20 cellular contexts compared by ENCODE assay signal in genomic region chr2:165872101-165872791, GRCh38.
DNase-seq lines count a peak whose midpoint lies in the region; ATAC-seq, FAIRE-seq and TF ChIP-seq lines count a peak whose summit lies in the region.
"Had no signal": no experiment of that assay in that cellular context is flagged by ENCODE, and none has a peak within 500 bp of the region (broad histone marks: within the 10 kb centered on the region; RNA-seq: fewer than 3 reads in every experiment).

No MANE protein-coding gene starts in this region.

- H3K36me3 Mint-ChIP-seq in astrocyte (ENCODE audit: low read depth, unreplicated experiment), result peaks cover 6% of the 10 kb centered on the region

- WGBS in neuronal stem cell (ENCODE audit: extremely low coverage in 2 of 2, insufficient read length in 2 of 2, insufficient replicate concordance in 1 of 2), 2 donors, result no CpG with 5 or more reads among the region's 5 CpGs
- 96 to 97% methylated on average over 5 of the region's 5 CpGs for WGBS in pancreas, 2 donors

- H2AFZ ChIP-seq in astrocyte (ENCODE audit: low read depth, low read length), result no peak overlapping the region
- no peak overlapping the region for H2AFZ ChIP-seq in neuronal stem cell (ENCODE audit: low read length)

- no peak overlapping the region for H3K4me3 Mint-ChIP-seq in astrocyte (ENCODE audit: unreplicated experiment)
- H3K4me3 Mint-ChIP-seq: IgD-negative memory B cell had no signal

- H3K27me3 Mint-ChIP-seq in astrocyte (ENCODE audit: low read depth, unreplicated experiment), result no peaks in the 10 kb centered on the region
- H3K27me3 Mint-ChIP-seq: IgD-negative memory B cell had no signal

- H3K9ac ChIP-seq in astrocyte (ENCODE audit: low read length) (no peak overlapping the region), neuronal stem cell (ENCODE audit: low read depth, low read length, poor library complexity) (no peak overlapping the region)
- H3K9ac ChIP-seq: BLaER1 had no signal

- no peak overlapping the region for H3K14ac ChIP-seq in neuronal stem cell (ENCODE audit: low read length)

- no peak overlapping the region for H2BK120ac ChIP-seq in neuronal stem cell (ENCODE audit: low read depth, low read length)

- no peak overlapping the region for H4K8ac ChIP-seq in neuronal stem cell (ENCODE audit: low read depth, low read length)

- H3K9me3 ChIP-seq in astrocyte (ENCODE audit: insufficient read depth, low read depth, low read length), result no peaks in the 10 kb centered on the region
- H3K9me3 ChIP-seq in neuronal stem cell (replicated peaks in 1 of 2; ENCODE audit: control insufficient read depth in 2 of 2, insufficient read depth in 1 of 2, low read depth in 1 of 2, low read length in 2 of 2), result peaks cover 0 to 14% of the 10 kb centered on the region in 2 donors
- no peaks in the 10 kb centered on the region for H3K9me3 ChIP-seq in pancreas
- H3K9me3 ChIP-seq: BLaER1 had no signal

- no peaks in the 10 kb centered on the region for H3K79me2 ChIP-seq in astrocyte (ENCODE audit: insufficient read depth, low read length)

- TF ChIP-seq CTCF in astrocyte (IDR thresholded peaks at IDR 0.05; ENCODE audit: insufficient read depth, low read depth, low read length) (no peak), foreskin fibroblast (IDR thresholded peaks at IDR 0.05; ENCODE audit: low read depth, low read length) (no peak), pancreas (IDR thresholded peaks at IDR 0.05) (no peak)

- no peaks in the 10 kb centered on the region for H3K27me3 ChIP-seq in astrocyte (ENCODE audit: insufficient read depth, low read length)
- H3K27me3 ChIP-seq in neuronal stem cell (ENCODE audit: control insufficient read depth in 3 of 3, insufficient read depth in 3 of 3, low read depth in 1 of 3, low read length in 3 of 3), result no peaks in the 10 kb centered on the region
- no peaks in the 10 kb centered on the region for H3K27me3 ChIP-seq in pancreas
- H3K27me3 ChIP-seq: BLaER1 had no signal

- no peaks in the 10 kb centered on the region for H4K20me1 ChIP-seq in astrocyte (ENCODE audit: insufficient read depth, low read length)
- H4K20me1 ChIP-seq: BLaER1 had no signal

- H3K36me3 ChIP-seq in astrocyte (ENCODE audit: insufficient read depth, low read length) (no peaks in the 10 kb centered on the region), neuronal stem cell (replicated peaks in 1 of 2; ENCODE audit: control insufficient read depth in 2 of 2, insufficient read depth in 2 of 2, low read length in 2 of 2) (peaks cover 0 to 34% of the 10 kb centered on the region in 2 donors), pancreas (no peaks in the 10 kb centered on the region)

- no peak overlapping the region for H3K27ac ChIP-seq in astrocyte (ENCODE audit: low read depth, low read length)
- no peak overlapping the region for H3K27ac ChIP-seq in neuronal stem cell (replicated peaks; ENCODE audit: low read length)
- H3K27ac ChIP-seq in pancreas, result no peak overlapping the region
- H3K27ac ChIP-seq: BLaER1 had no signal

- ATAC-seq in pancreas (no peak), HG02588 (IDR thresholded peaks at IDR 0.05; ENCODE audit: unreplicated experiment) (no peak)

- H3K4me1 Mint-ChIP-seq in astrocyte (ENCODE audit: low read depth, unreplicated experiment), result peaks cover 8% of the 10 kb centered on the region

- peak; percentile 40 for DNase-seq in Ammon's horn (ENCODE audit: low spot score)
- DNase-seq in ELR (ENCODE audit: low read depth), result peak; percentile 30
- no peak for DNase-seq in astrocyte (ENCODE audit: low read depth)
- DNase-seq in foreskin fibroblast, result peak; percentile 77 to 84
- DNase-seq in neuronal stem cell (ENCODE audit: low spot score), result no peak
- no peak for DNase-seq in pancreas
- DNase-seq: GOT3, Kasumi-1, MM.1S, NCI-H1092 treated with DMSO at 0.1 percent for 48 hours, NCI-H2081 treated with DMSO at 0.1 percent for 48 hours, NCI-H2227 treated with DMSO at 0.1 percent for 48 hours, NCI-H526, OCI-M1, SHP77 treated with DMSO at 0.1 percent for 48 hours, T-helper 2 cell had no signal

- no peak overlapping the region for H2AK5ac ChIP-seq in neuronal stem cell (ENCODE audit: low read depth, low read length)

- H2BK15ac ChIP-seq in neuronal stem cell (ENCODE audit: low read length), result no peak overlapping the region

- no peak overlapping the region for H3K23ac ChIP-seq in neuronal stem cell (ENCODE audit: low read depth, low read length, poor library complexity)

- no peaks in the 10 kb centered on the region for H3K9me3 Mint-ChIP-seq in astrocyte (ENCODE audit: unreplicated experiment)
- H3K9me3 Mint-ChIP-seq: IgD-negative memory B cell had no signal

- peak; percentile 58 for FAIRE-seq in astrocyte (lab: Jason Lieb, UNC)
- no peak for FAIRE-seq in pancreas (lab: Jason Lieb, UNC)
- FAIRE-seq: GM12892 had no signal

- H3K4me1 ChIP-seq in astrocyte (ENCODE audit: insufficient read depth, low read length) (no peaks in the 10 kb centered on the region), neuronal stem cell (ENCODE audit: control insufficient read depth in 2 of 2, insufficient read depth in 1 of 2, low read depth in 1 of 2, low read length in 2 of 2) (peaks cover 3 to 13% of the 10 kb centered on the region in 2 donors), pancreas (no peaks in the 10 kb centered on the region)
- H3K4me1 ChIP-seq: BLaER1 had no signal

- H3K79me1 ChIP-seq in neuronal stem cell (ENCODE audit: low read depth, low read length), result no peaks in the 10 kb centered on the region

- no peak overlapping the region for H3K4me3 ChIP-seq in astrocyte (ENCODE audit: insufficient read depth, low read depth, low read length)
- no peak overlapping the region for H3K4me3 ChIP-seq in foreskin fibroblast (ENCODE audit: low read depth in 1 of 2, low read length in 2 of 2)
- H3K4me3 ChIP-seq in neuronal stem cell (ENCODE audit: low read length in 2 of 2), result no peak overlapping the region
- no peak overlapping the region for H3K4me3 ChIP-seq in pancreas
- H3K4me3 ChIP-seq: BLaER1 had no signal

- H3K4me2 ChIP-seq in astrocyte (ENCODE audit: low read length), result no peak overlapping the region
- no peak overlapping the region for H3K4me2 ChIP-seq in neuronal stem cell (ENCODE audit: insufficient read depth, low read length, poor library complexity, severe bottlenecking)
- H3K4me2 ChIP-seq: BLaER1 had no signal

- no peak overlapping the region for H2BK5ac ChIP-seq in neuronal stem cell (ENCODE audit: low read length)

- no peak overlapping the region for H3K4ac ChIP-seq in neuronal stem cell (ENCODE audit: low read length)

- intact Hi-C loops in pancreas (cut with DNase I), result loop anchor here in 1 of 3 donors (10.0 kb wide), 1 partner anchor 467 kb away; no protein-coding TSS in a partner anchor

- H4K91ac ChIP-seq in neuronal stem cell (ENCODE audit: low read depth, low read length, poor library complexity), result no peak overlapping the region

- no peak overlapping the region for H2BK12ac ChIP-seq in neuronal stem cell (ENCODE audit: low read length)

- no peak overlapping the region for H3K27ac Mint-ChIP-seq in astrocyte (ENCODE audit: unreplicated experiment)
- H3K27ac Mint-ChIP-seq: IgD-negative memory B cell had no signal

- no peak overlapping the region for H3K18ac ChIP-seq in neuronal stem cell (ENCODE audit: low read length)

Comparison
In these comparisons a context has a peak if more than half of its experiments do, and no peak if none do; other contexts are left out.
1. DNase-seq: peak in Ammon's horn (single experiment), ELR (single experiment) and foreskin fibroblast (2 of 2); none in astrocyte (single experiment), neuronal stem cell (single experiment) and pancreas (0 of 6).